ENCODE assay signal across 15 cellular contexts in the genomic region with DNA sequence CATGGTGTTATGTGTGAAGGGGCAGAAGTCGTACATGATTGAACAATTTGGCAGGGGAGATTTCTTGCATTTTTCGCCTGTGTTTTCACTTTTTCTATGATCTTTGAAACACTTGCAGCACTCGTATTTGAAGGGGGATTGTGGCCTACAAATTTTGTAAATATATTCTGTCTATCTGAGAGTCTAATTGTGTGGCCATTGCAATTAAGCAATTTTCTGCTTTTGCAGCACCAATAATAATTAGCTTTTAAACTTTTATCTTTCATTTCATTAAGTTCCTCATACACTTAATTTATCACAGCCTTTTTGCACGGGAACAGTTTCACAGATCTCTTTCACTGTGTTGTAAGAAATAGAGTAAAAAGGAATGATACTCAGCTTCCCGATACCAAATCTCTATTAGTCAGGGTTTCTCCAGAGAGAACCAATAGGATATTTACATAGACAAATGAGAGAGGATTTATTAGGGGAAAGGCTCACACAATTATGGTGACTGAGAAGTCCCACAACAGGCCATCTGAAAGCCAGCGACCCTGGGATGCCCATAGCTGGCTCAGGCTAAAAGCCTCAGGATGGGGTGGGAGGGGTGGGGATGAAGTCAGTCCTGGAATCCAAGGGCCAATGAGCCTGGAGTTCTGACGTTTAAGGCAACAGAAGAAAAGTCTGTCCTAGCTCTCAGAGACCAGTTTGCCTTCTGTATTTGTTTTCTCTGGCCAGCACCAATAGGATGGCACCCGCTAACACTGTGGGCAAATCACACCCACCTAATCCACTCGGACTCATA. TPM values are rescaled to one million over a fixed set of nuclear protein-coding genes. Genes with fewer than 3 reads are reported as not detected.
"Had no signal": no experiment of that assay in that cellular context is flagged by ENCODE, and none has a peak within 500 bp of the region (broad histone marks: within the 10 kb centered on the region; RNA-seq: fewer than 3 reads in every experiment).

No MANE protein-coding gene starts in this region.

- ATAC-seq: natural killer cell treated with Interleukin-12 subunit alpha and Interleukin-12 subunit beta and Interleukin-15 and Interleukin-18, amount 100 ng/mL, for 72 hours had no signal

- DNase-seq: activated CD4-positive, alpha-beta T cell treated with anti-CD3 and anti-CD28 coated beads, Interleukin-2, amount 10 ng/mL, durations not matched to agents 7 days and 5 days; activated CD4-positive, CD25-positive, alpha-beta regulatory T cell; activated CD8-positive, alpha-beta memory T cell treated with anti-CD3 and anti-CD28 coated beads for 24 hours; aorta; erythroblast; hippocampal formation; kidney; left ventricle myocardium inferior; sigmoid colon; spleen had no signal

- H3K4me3 Mint-ChIP-seq: activated CD4-positive, alpha-beta T cell treated with anti-CD3 and anti-CD28 coated beads, Interleukin-2, amount 10 ng/mL, durations not matched to agents 7 days and 5 days; memory B cell; natural killer cell treated with Interleukin-12 subunit alpha and Interleukin-12 subunit beta and Interleukin-15 and Interleukin-18, amount 100 ng/mL, for 72 hours; stimulated activated naive CD8-positive, alpha-beta T cell treated with anti-CD3 and anti-CD28 coated beads, Interleukin-15, Interleukin-2, amounts not matched to agents 100 ng/mL and 50 ng/mL, for 24 hours; T-helper 2 cell treated with Interferon-gamma antibody and Interleukin-4, amounts not matched to agents 5 μg/mL and 100 μg/mL, for 36 hours had no signal

- H3K9me3 ChIP-seq: left ventricle myocardium inferior, sigmoid colon, spleen had no signal

- H3K4me3 ChIP-seq: left ventricle myocardium inferior, sigmoid colon, spleen had no signal

- H3K4me1 ChIP-seq: left ventricle myocardium inferior, sigmoid colon, spleen had no signal

- H3K36me3 ChIP-seq: left ventricle myocardium inferior, sigmoid colon, spleen had no signal

- H3K27me3 ChIP-seq: sigmoid colon had no signal

- H3K27ac Mint-ChIP-seq: activated CD4-positive, alpha-beta T cell treated with anti-CD3 and anti-CD28 coated beads, Interleukin-2, amount 10 ng/mL, durations not matched to agents 7 days and 5 days; memory B cell; natural killer cell treated with Interleukin-12 subunit alpha and Interleukin-12 subunit beta and Interleukin-15 and Interleukin-18, amount 100 ng/mL, for 72 hours; stimulated activated naive CD8-positive, alpha-beta T cell treated with anti-CD3 and anti-CD28 coated beads, Interleukin-15, Interleukin-2, amounts not matched to agents 100 ng/mL and 50 ng/mL, for 24 hours; T-helper 2 cell treated with Interferon-gamma antibody and Interleukin-4, amounts not matched to agents 5 μg/mL and 100 μg/mL, for 36 hours had no signal

- H3K36me3 Mint-ChIP-seq: memory B cell; natural killer cell treated with Interleukin-12 subunit alpha and Interleukin-12 subunit beta and Interleukin-15 and Interleukin-18, amount 100 ng/mL, for 72 hours had no signal

- H3K4me1 Mint-ChIP-seq: activated CD4-positive, alpha-beta T cell treated with anti-CD3 and anti-CD28 coated beads, Interleukin-2, amount 10 ng/mL, durations not matched to agents 7 days and 5 days; memory B cell had no signal

- H3K9me3 Mint-ChIP-seq: activated CD4-positive, alpha-beta T cell treated with anti-CD3 and anti-CD28 coated beads, Interleukin-2, amount 10 ng/mL, durations not matched to agents 7 days and 5 days; natural killer cell treated with Interleukin-12 subunit alpha and Interleukin-12 subunit beta and Interleukin-15 and Interleukin-18, amount 100 ng/mL, for 72 hours; stimulated activated naive CD8-positive, alpha-beta T cell treated with anti-CD3 and anti-CD28 coated beads, Interleukin-15, Interleukin-2, amounts not matched to agents 100 ng/mL and 50 ng/mL, for 24 hours; T-helper 2 cell treated with Interferon-gamma antibody and Interleukin-4, amounts not matched to agents 5 μg/mL and 100 μg/mL, for 36 hours had no signal

- H3K27ac ChIP-seq: left ventricle myocardium inferior, spleen had no signal

RNA-seq across cellular contexts. Expression of a gene that starts 58.3 kb away (rescaled TPM):
- total RNA-seq: activated CD4-positive, alpha-beta T cell treated with anti-CD3 and anti-CD28 coated beads, Interleukin-2, amount 10 ng/mL, durations not matched to agents 7 days and 5 days; bronchial epithelial cell; natural killer cell treated with Interleukin-12 subunit alpha and Interleukin-12 subunit beta and Interleukin-15 and Interleukin-18, amount 100 ng/mL, for 72 hours had no signal
